In the genomic region with DNA sequence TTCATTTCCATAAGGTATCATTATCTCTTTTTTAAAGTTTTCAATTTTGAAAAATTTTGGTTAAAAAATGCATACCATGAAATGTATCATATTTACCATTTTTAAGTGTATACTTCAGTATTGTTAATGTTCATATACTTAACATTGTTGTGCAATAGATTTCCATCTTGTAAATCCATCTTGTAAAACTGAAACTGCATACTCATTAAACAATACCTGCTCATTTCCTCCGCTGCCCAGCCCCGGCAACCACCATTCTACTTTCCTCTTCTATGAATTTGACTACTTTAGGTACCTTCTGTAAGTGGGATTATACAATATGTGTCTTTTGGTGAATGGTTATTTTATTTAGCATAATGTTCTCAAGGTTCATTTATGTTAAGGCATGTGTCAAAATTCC, we compare ENCODE assay signal across 1 cellular context.
TF ChIP-seq lines count a peak whose summit lies in the region.

No MANE protein-coding gene starts in this region.

TF ChIP-seq in IMR-90, 13 proteins besides CTCF, POLR2A, EP300 and RAD21:
- no peak for TF ChIP-seq CHD1 (IDR thresholded peaks at IDR 0.05; ENCODE audit: low read depth, low read length)
- no peak for TF ChIP-seq SMC3 (IDR thresholded peaks at IDR 0.05; ENCODE audit: low read depth, low read length)
- peak; percentile 53; the same call in 1 of the 2 replicates for TF ChIP-seq CEBPB (IDR thresholded peaks at IDR 0.05; ENCODE audit: low read depth, low read length)
- TF ChIP-seq, protein P1, sequence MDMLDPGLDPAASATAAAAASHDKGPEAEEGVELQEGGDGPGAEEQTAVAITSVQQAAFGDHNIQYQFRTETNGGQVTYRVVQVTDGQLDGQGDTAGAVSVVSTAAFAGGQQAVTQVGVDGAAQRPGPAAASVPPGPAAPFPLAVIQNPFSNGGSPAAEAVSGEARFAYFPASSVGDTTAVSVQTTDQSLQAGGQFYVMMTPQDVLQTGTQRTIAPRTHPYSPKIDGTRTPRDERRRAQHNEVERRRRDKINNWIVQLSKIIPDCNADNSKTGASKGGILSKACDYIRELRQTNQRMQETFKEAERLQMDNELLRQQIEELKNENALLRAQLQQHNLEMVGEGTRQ (IDR thresholded peaks at IDR 0.05; ENCODE audit: low read depth, low read length), result no peak
- no peak for TF ChIP-seq MAFK (IDR thresholded peaks at IDR 0.05; ENCODE audit: low read depth, low read length)
